ENCODE assay signal across 16 cellular contexts in the genomic region with DNA sequence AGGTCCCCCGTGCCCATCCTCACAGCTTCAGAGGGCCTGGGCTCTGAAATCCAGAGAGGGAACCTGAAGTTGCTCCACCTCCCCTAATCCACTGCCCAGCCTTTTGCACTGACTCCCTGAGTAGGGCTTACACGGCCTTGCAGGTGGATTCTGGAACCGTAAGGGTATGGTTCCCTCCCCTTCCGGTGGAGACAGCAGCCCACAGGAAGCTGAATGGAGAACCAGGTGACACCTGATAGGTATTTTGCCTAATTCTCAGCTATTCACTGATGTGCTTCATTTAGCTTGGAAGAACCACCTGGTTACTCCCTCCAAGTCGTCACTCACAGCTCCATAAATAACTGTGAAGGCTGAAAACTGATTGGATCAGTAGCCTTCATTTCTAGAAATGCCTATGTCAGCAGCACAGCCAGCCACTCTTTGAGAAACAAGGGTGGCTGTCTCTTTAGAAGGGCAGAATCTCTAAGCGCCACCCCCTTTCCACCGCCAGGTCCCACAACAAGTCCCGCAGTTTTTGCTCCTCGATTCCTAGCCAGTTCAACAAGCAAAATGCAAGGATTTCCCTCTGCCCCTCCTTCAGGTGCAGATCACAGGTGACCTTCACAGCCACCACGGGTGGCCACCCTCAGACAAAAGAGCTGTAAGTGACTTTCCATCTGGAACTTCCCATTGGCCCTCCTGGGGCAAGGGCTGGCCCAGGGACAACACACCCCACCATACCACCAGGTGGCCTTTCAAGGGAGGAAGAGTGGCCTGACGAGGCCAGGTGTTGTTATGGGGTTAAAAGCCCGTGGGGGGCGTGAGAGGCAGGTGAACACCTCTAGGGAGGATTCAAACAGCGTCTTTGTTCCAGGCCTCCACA.
A peak's percentile ranks its signal among the peaks of the same experiment; 100 is the strongest.
DNase-seq lines count a peak whose midpoint lies in the region; ATAC-seq and TF ChIP-seq lines count a peak whose summit lies in the region.
"Had no signal": no experiment of that assay in that cellular context is flagged by ENCODE, and none has a peak within 500 bp of the region (broad histone marks: within the 10 kb centered on the region; RNA-seq: fewer than 3 reads in every experiment).

No MANE protein-coding gene starts in this region.

- no peak overlapping the region for H3K27ac ChIP-seq in WERI-Rb-1
- no peak overlapping the region for H3K27ac ChIP-seq in effector memory CD4-positive, alpha-beta T cell (ENCODE audit: insufficient read depth, low read length, poor library complexity, severe bottlenecking)
- H3K27ac ChIP-seq: RWPE1 had no signal

- no peak overlapping the region for H3K4me3 ChIP-seq in WERI-Rb-1 (ENCODE audit: low read depth, low read length)
- H3K4me3 ChIP-seq in effector memory CD4-positive, alpha-beta T cell (ENCODE audit: insufficient read depth, low read depth, low read length, poor library complexity, severe bottlenecking): no peak overlapping the region

- no peaks in the 10 kb centered on the region for H3K9me3 ChIP-seq in WERI-Rb-1 (ENCODE audit: severe bottlenecking)
- no peaks in the 10 kb centered on the region for H3K9me3 ChIP-seq in effector memory CD4-positive, alpha-beta T cell (ENCODE audit: control insufficient read depth, low read length)

- H3K27me3 ChIP-seq in WERI-Rb-1 (ENCODE audit: insufficient read depth, low read depth, severe bottlenecking): no peaks in the 10 kb centered on the region
- no peaks in the 10 kb centered on the region for H3K27me3 ChIP-seq in effector memory CD4-positive, alpha-beta T cell (replicated peaks; ENCODE audit: control insufficient read depth, insufficient read depth, low read length, poor library complexity, severe bottlenecking)

- ATAC-seq in left colon: no peak
- ATAC-seq: sciatic nerve had no signal

- intact Hi-C loops in left colon (cut with DNase I, micrococcal nuclease): no loop called here

- no peaks in the 10 kb centered on the region for H3K4me1 ChIP-seq in effector memory CD4-positive, alpha-beta T cell (ENCODE audit: control insufficient read depth, insufficient read depth, low read length, poor library complexity, severe bottlenecking)

- TF ChIP-seq CTCF in WERI-Rb-1 (IDR thresholded peaks at IDR 0.05; ENCODE audit: low read depth, low read length): no peak

- H3K36me3 ChIP-seq in WERI-Rb-1: no peaks in the 10 kb centered on the region
- no peaks in the 10 kb centered on the region for H3K36me3 ChIP-seq in effector memory CD4-positive, alpha-beta T cell (ENCODE audit: control insufficient read depth, insufficient read depth, low read length)

- DNase-seq in DMS79 treated with DMSO at 0.1 percent for 48 hours (lab: John Stamatoyannopoulos, UW) (peak; percentile 96), NCI-H146 treated with DMSO at 0.1 percent for 48 hours (lab: John Stamatoyannopoulos, UW; ENCODE audit: unreplicated experiment) (peak; percentile 100), WERI-Rb-1 (peak; percentile 21), iPS-NIHi11 (ENCODE audit: low spot score) (peak; percentile 89), NCI-H524 (lab: John Stamatoyannopoulos, UW) (no peak), left colon (no peak)
- no peak for DNase-seq in effector memory CD4-positive, alpha-beta T cell
- no peak for DNase-seq in effector CD4-positive, alpha-beta T cell
- DNase-seq: activated CD4-positive, alpha-beta T cell treated with anti-CD3 and anti-CD28 coated beads, Interleukin-2, amount 50 U/mL, for 1 hour; amygdala; DND-41; left cardiac atrium; naive B cell; NCI-H1436 treated with DMSO at 0.1 percent for 48 hours had no signal

Comparison
In these comparisons a context has a peak if more than half of its experiments do, and no peak if none do; other contexts are left out.
1. DNase-seq: peak in DMS79 treated with DMSO at 0.1 percent for 48 hours (single experiment), NCI-H146 treated with DMSO at 0.1 percent for 48 hours (single experiment), WERI-Rb-1 (single experiment) and iPS-NIHi11 (single experiment); none in effector memory CD4-positive, alpha-beta T cell (0 of 3), NCI-H524 (0 of 2), effector CD4-positive, alpha-beta T cell (single experiment) and left colon (0 of 2).